In genomic region chr4:94344457-94344856, GRCh38 we compare ENCODE assay signal across 26 cellular contexts. TPM values are rescaled to one million over a fixed set of nuclear protein-coding genes. Genes with fewer than 3 reads are reported as not detected.
"Had no signal": no experiment of that assay in that cellular context is flagged by ENCODE, and none has a peak within 500 bp of the region (broad histone marks: within the 10 kb centered on the region; RNA-seq: fewer than 3 reads in every experiment).

No MANE protein-coding gene starts in this region.

- H3K9me3 Mint-ChIP-seq: activated naive CD8-positive, alpha-beta T cell treated with anti-CD3 and anti-CD28 coated beads, Interleukin-2, amount 10 ng/mL, durations not matched to agents 7 days and 5 days; T-cell had no signal

- H3K27ac Mint-ChIP-seq: activated CD8-positive, alpha-beta T cell treated with anti-CD3 and anti-CD28 coated beads, Interleukin-2, amount 10 ng/mL, durations not matched to agents 7 days and 5 days; activated naive CD8-positive, alpha-beta T cell treated with anti-CD3 and anti-CD28 coated beads, Interleukin-2, amount 10 ng/mL, durations not matched to agents 7 days and 5 days; T-cell had no signal

- H3K36me3 ChIP-seq: adrenal gland, WERI-Rb-1 had no signal

- H3K27me3 Mint-ChIP-seq: activated naive CD8-positive, alpha-beta T cell treated with anti-CD3 and anti-CD28 coated beads, Interleukin-2, amount 10 ng/mL, durations not matched to agents 7 days and 5 days; T-cell had no signal

- H3K27ac ChIP-seq: adrenal gland, SK-N-MC, WERI-Rb-1 had no signal

- H3K36me3 Mint-ChIP-seq: activated naive CD8-positive, alpha-beta T cell treated with anti-CD3 and anti-CD28 coated beads, Interleukin-2, amount 10 ng/mL, durations not matched to agents 7 days and 5 days; T-cell had no signal

- H3K4me3 Mint-ChIP-seq: activated CD8-positive, alpha-beta T cell treated with anti-CD3 and anti-CD28 coated beads, Interleukin-2, amount 10 ng/mL, durations not matched to agents 7 days and 5 days; activated naive CD8-positive, alpha-beta T cell treated with anti-CD3 and anti-CD28 coated beads, Interleukin-2, amount 10 ng/mL, durations not matched to agents 7 days and 5 days; T-cell had no signal

- H3K4me3 ChIP-seq: adrenal gland, SK-N-MC had no signal

- H3K4me1 ChIP-seq: adrenal gland had no signal

- ATAC-seq: activated CD4-positive, CD25-positive, alpha-beta regulatory T cell treated with anti-CD3 and anti-CD28 coated beads, Interleukin-2, amount 50 U/mL, for 24 hours; activated CD8-positive, alpha-beta T cell treated with anti-CD3 and anti-CD28 coated beads, Interleukin-2, amount 10 ng/mL, durations not matched to agents 7 days and 5 days; Panc1; Right ventricle myocardium inferior; T-cell had no signal

- H3K27me3 ChIP-seq: adrenal gland had no signal

- DNase-seq: activated CD4-positive, alpha-beta T cell treated with anti-CD3 and anti-CD28 coated beads for 48 hours; activated CD4-positive, alpha-beta T cell treated with anti-CD3 and anti-CD28 coated beads, Interleukin-2, amount 50 U/mL, for 4 hours; activated CD8-positive, alpha-beta memory T cell treated with anti-CD3 and anti-CD28 coated beads, Interleukin-2, amount 50 U/mL, for 48 hours; activated CD8-positive, alpha-beta T cell treated with anti-CD3 and anti-CD28 coated beads, Interleukin-2, amount 10 ng/mL, durations not matched to agents 7 days and 5 days; activated naive CD4-positive, alpha-beta T cell treated with anti-CD3 and anti-CD28 coated beads, Interleukin-2, amount 50 U/mL, for 16 hours; activated naive CD8-positive, alpha-beta T cell treated with anti-CD3 and anti-CD28 coated beads, Interleukin-2, amount 10 ng/mL, durations not matched to agents 7 days and 5 days; activated T-cell treated with anti-CD3 and anti-CD28 coated beads, Interleukin-2, amount 50 U/mL, for 1 hour; adrenal gland; cerebellar nuclear complex; NCI-H146; NCI-H2029; NCI-H2107; NCI-H2171 treated with DMSO at 0.1 percent for 48 hours; NCI-H226; NCI-H510A; NCI-H526 treated with DMSO at 0.1 percent for 48 hours; NCI-H82; RPMI8226; T-cell; T-helper 2 cell; WERI-Rb-1 had no signal

- H3K9me3 ChIP-seq: adrenal gland had no signal

RNA-seq across cellular contexts. Expression of gene HPGDS, which starts 1.8 kb away (rescaled TPM):
- total RNA-seq: activated CD8-positive, alpha-beta T cell treated with anti-CD3 and anti-CD28 coated beads, Interleukin-2, amount 10 ng/mL, durations not matched to agents 7 days and 5 days; activated naive CD8-positive, alpha-beta T cell treated with anti-CD3 and anti-CD28 coated beads, Interleukin-2, amount 10 ng/mL, durations not matched to agents 7 days and 5 days; OCI-LY7 had no signal
